In genomic region chr4:144572660-144573059, GRCh38 we compare ENCODE assay signal across 3 cellular contexts.
TF ChIP-seq lines count a peak whose summit lies in the region.

No MANE protein-coding gene starts in this region.

TF ChIP-seq in SK-N-SH, 30 proteins besides CTCF, POLR2A, EP300 and RAD21 (continued from another document and continues in another):
- TF ChIP-seq EZH2phosphoT487 (IDR thresholded peaks at IDR 0.05; ENCODE audit: borderline replicate concordance, low read depth): no peak
- no peak for TF ChIP-seq GABPA (IDR thresholded peaks at IDR 0.05; ENCODE audit: low read depth)
- no peak for TF ChIP-seq REST (IDR thresholded peaks at IDR 0.05; ENCODE audit: low read depth, low read length)
- TF ChIP-seq ZBTB33 (IDR thresholded peaks at IDR 0.05; ENCODE audit: borderline replicate concordance, low read depth): no peak
- TF ChIP-seq IRF3 (IDR thresholded peaks at IDR 0.05; ENCODE audit: low read depth, low read length): no peak
- no peak for TF ChIP-seq FOXJ3 (CRISPR knock-in tag; IDR thresholded peaks at IDR 0.05)
- TF ChIP-seq TCF12 (IDR thresholded peaks at IDR 0.05): no peak
- TF ChIP-seq TAF1 (IDR thresholded peaks at IDR 0.05; ENCODE audit: borderline replicate concordance, low read depth, low read length): no peak
- no peak for TF ChIP-seq TEAD4 (IDR thresholded peaks at IDR 0.05; ENCODE audit: borderline replicate concordance, insufficient read depth)
- no peak for TF ChIP-seq POLR2AphosphoS5 (IDR thresholded peaks at IDR 0.05; ENCODE audit: low read depth, low read length)
- no peak for TF ChIP-seq NFIC (IDR thresholded peaks at IDR 0.05; ENCODE audit: borderline replicate concordance)
- TF ChIP-seq RFX5 (IDR thresholded peaks at IDR 0.05; ENCODE audit: low read length): no peak
- no peak for TF ChIP-seq YY1 (IDR thresholded peaks at IDR 0.05; ENCODE audit: low read depth)

TF ChIP-seq in SK-N-SH treated with all-trans-retinoic acid at 6 μM for 48 hours, 23 proteins besides CTCF, POLR2A, EP300 and RAD21:
- TF ChIP-seq RARB (CRISPR knock-in tag; IDR thresholded peaks at IDR 0.05) (no peak), ESRRG (CRISPR knock-in tag; IDR thresholded peaks at IDR 0.05) (no peak), ZFP30 (CRISPR knock-in tag; IDR thresholded peaks at IDR 0.05) (no peak), TCF4 (CRISPR knock-in tag; IDR thresholded peaks at IDR 0.05; ENCODE audit: borderline replicate concordance) (no peak), TSHZ2 (CRISPR knock-in tag; IDR thresholded peaks at IDR 0.05) (no peak), BACH2 (CRISPR knock-in tag; IDR thresholded peaks at IDR 0.05; ENCODE audit: borderline replicate concordance) (no peak), ZC3H10 (CRISPR knock-in tag; IDR thresholded peaks at IDR 0.05) (no peak), ZNF8 (CRISPR knock-in tag; IDR thresholded peaks at IDR 0.05) (no peak), CSRNP3 (CRISPR knock-in tag; IDR thresholded peaks at IDR 0.05) (no peak), CREB5 (CRISPR knock-in tag; IDR thresholded peaks at IDR 0.05; ENCODE audit: low read depth) (no peak), ZFP3 (CRISPR knock-in tag; IDR thresholded peaks at IDR 0.05) (no peak), TOX (CRISPR knock-in tag; IDR thresholded peaks at IDR 0.05; ENCODE audit: borderline replicate concordance) (no peak), ZNF70 (CRISPR knock-in tag; IDR thresholded peaks at IDR 0.05) (no peak), GLIS3 (CRISPR knock-in tag; IDR thresholded peaks at IDR 0.05) (no peak), PPARA (CRISPR knock-in tag; IDR thresholded peaks at IDR 0.05; ENCODE audit: borderline replicate concordance) (no peak), CSDC2 (CRISPR knock-in tag; IDR thresholded peaks at IDR 0.05) (no peak), SNAI2 (CRISPR knock-in tag; IDR thresholded peaks at IDR 0.05) (no peak), ARNTL (CRISPR knock-in tag; IDR thresholded peaks at IDR 0.05; ENCODE audit: borderline replicate concordance, low read depth) (no peak), OSR1 (CRISPR knock-in tag; IDR thresholded peaks at IDR 0.05) (no peak)

TF ChIP-seq in K562, 482 proteins besides CTCF, POLR2A, EP300 and RAD21:
- TF ChIP-seq SMC3 (conservative IDR thresholded peaks at IDR 0.05; ENCODE audit: insufficient read depth, low read depth, low read length) (0 out of 2 replicates have a peak, but pooled peaks have one; percentile 6), KDM1A (IDR thresholded peaks at IDR 0.05) (no peak)
TF ChIP-seq in K562: peak in this region for 1.
